Comparison of ENCODE assay signal across 1 cellular context in genomic region chr19:18173054-18173571, GRCh38.
TF ChIP-seq lines count a peak whose summit lies in the region.

No MANE protein-coding gene starts in this region.

TF ChIP-seq in liver, 16 proteins besides CTCF, POLR2A, EP300 and RAD21 (continued from another document):
- TF ChIP-seq HNF4A (conservative IDR thresholded peaks at IDR 0.05) (no peak), NR2F2 (IDR thresholded peaks at IDR 0.05) (no peak), GABPA (IDR thresholded peaks at IDR 0.05 in 1 of 2, conservative IDR thresholded peaks at IDR 0.05 in 1 of 2) (no peak), EGR1 (IDR thresholded peaks at IDR 0.05; ENCODE audit: low read depth in 2 of 2) (no peak), RXRA (IDR thresholded peaks at IDR 0.05) (no peak), YY1 (IDR thresholded peaks at IDR 0.05) (no peak), JUND (IDR thresholded peaks at IDR 0.05) (no peak), ATF3 (IDR thresholded peaks at IDR 0.05) (no peak), MAX (IDR thresholded peaks at IDR 0.05) (no peak)
